10 cellular contexts compared by ENCODE assay signal in genomic region chr19:2722541-2723344, GRCh38. TPM values are rescaled to one million over a fixed set of nuclear protein-coding genes. Genes with fewer than 3 reads are reported as not detected.
DNase-seq lines count a peak whose midpoint lies in the region; FAIRE-seq and TF ChIP-seq lines count a peak whose summit lies in the region.
"Had no signal": no experiment of that assay in that cellular context is flagged by ENCODE, and none has a peak within 500 bp of the region (broad histone marks: within the 10 kb centered on the region; RNA-seq: fewer than 3 reads in every experiment).

No MANE protein-coding gene starts in this region.

- no peaks in the 10 kb centered on the region for H3K36me3 Mint-ChIP-seq in nephron (ENCODE audit: low read depth)
- H3K36me3 Mint-ChIP-seq in activated T-cell treated with anti-CD3 and anti-CD28 coated beads, Interleukin-2, amount 50 U/mL, for 24 hours (ENCODE audit: low read depth), result no peaks in the 10 kb centered on the region
- H3K36me3 Mint-ChIP-seq in activated T-helper 2 cell treated with anti-CD3 and anti-CD28 coated beads, Interferon-gamma antibody, Interleukin-2, Interleukin-4, amounts not matched to agents 10 μg/mL and 5 μg/mL and 100 μg/mL, durations not matched to agents 14 hours and 24 hours and 36 hours (ENCODE audit: low read depth), result no peaks in the 10 kb centered on the region

- H3K27ac Mint-ChIP-seq in nephron, result no peak overlapping the region
- no peak overlapping the region for H3K27ac Mint-ChIP-seq in activated T-cell treated with anti-CD3 and anti-CD28 coated beads, Interleukin-2, amount 50 U/mL, for 24 hours
- no peak overlapping the region for H3K27ac Mint-ChIP-seq in activated T-helper 2 cell treated with anti-CD3 and anti-CD28 coated beads, Interferon-gamma antibody, Interleukin-2, Interleukin-4, amounts not matched to agents 10 μg/mL and 5 μg/mL and 100 μg/mL, durations not matched to agents 14 hours and 24 hours and 36 hours
- H3K27ac Mint-ChIP-seq: activated B cell treated with CpG ODN at 0.5 μM for 24 hours had no signal

- H3K27me3 ChIP-seq in BE2C (no peaks in the 10 kb centered on the region; the same call in 1 of the 2 replicates), NT2/D1 (ENCODE audit: insufficient read depth, insufficient read length) (peaks cover 6% of the 10 kb centered on the region), endothelial cell of umbilical vein (ENCODE audit: control insufficient read depth in 2 of 2, insufficient read depth in 2 of 2, low read length in 2 of 2) (peaks cover 15 to 26% of the 10 kb centered on the region in 2 experiments)

- TF ChIP-seq POLR2A in endothelial cell of umbilical vein (IDR thresholded peaks at IDR 0.05; ENCODE audit: low read depth, low read length), result no peak

- POLR2A ChIA-PET in endothelial cell of umbilical vein (lab: Charles Lee), result no interaction called here

- DNase-seq in BE2C (peak; percentile 56), NT2/D1 (ENCODE audit: low read depth, low spot score) (no peak), endothelial cell of umbilical vein (ENCODE audit: low read depth, low spot score) (no peak), NCI-H2081 (lab: John Stamatoyannopoulos, UW) (no peak), ureter (ENCODE audit: low spot score) (no peak)
- DNase-seq in activated T-cell treated with anti-CD3 and anti-CD28 coated beads, Interleukin-2, amount 50 U/mL, for 24 hours, result no peak
- DNase-seq in activated T-helper 2 cell treated with anti-CD3 and anti-CD28 coated beads, Interferon-gamma antibody, Interleukin-2, Interleukin-4, amounts not matched to agents 10 μg/mL and 5 μg/mL and 100 μg/mL, durations not matched to agents 14 hours and 24 hours and 36 hours (ENCODE audit: low spot score), result no peak
- DNase-seq: activated B cell treated with CpG ODN at 0.5 μM for 24 hours, right lobe of liver had no signal

- intact Hi-C loops in endothelial cell of umbilical vein (cut with micrococcal nuclease), result no loop called here
- intact Hi-C loops in activated T-helper 2 cell treated with anti-CD3 and anti-CD28 coated beads, Interferon-gamma antibody, Interleukin-2, Interleukin-4, amounts not matched to agents 10 μg/mL and 5 μg/mL and 100 μg/mL, durations not matched to agents 14 hours and 24 hours and 36 hours (cut with micrococcal nuclease), result no loop called here

- dilution Hi-C loops in endothelial cell of umbilical vein (cut with MboI; ENCODE audit: extremely low pct_ligation_motif_present, low sequenced_read_pairs), result no loop called here

- peak overlapping the region; percentile 43 to 68 (median 52) for H3K4me3 Mint-ChIP-seq in nephron
- no peak overlapping the region for H3K4me3 Mint-ChIP-seq in activated T-cell treated with anti-CD3 and anti-CD28 coated beads, Interleukin-2, amount 50 U/mL, for 24 hours
- no peak overlapping the region for H3K4me3 Mint-ChIP-seq in activated T-helper 2 cell treated with anti-CD3 and anti-CD28 coated beads, Interferon-gamma antibody, Interleukin-2, Interleukin-4, amounts not matched to agents 10 μg/mL and 5 μg/mL and 100 μg/mL, durations not matched to agents 14 hours and 24 hours and 36 hours (ENCODE audit: low read depth)

- H3K4me3 ChIP-seq in BE2C (ENCODE audit: low read depth, low read length), result no peak overlapping the region
- H3K4me3 ChIP-seq in NT2/D1 (ENCODE audit: insufficient read length, low read depth), result no peak overlapping the region
- H3K4me3 ChIP-seq in endothelial cell of umbilical vein (replicated peaks in 1 of 3; ENCODE audit: insufficient read depth in 1 of 3, low read depth in 1 of 3, low read length in 3 of 3), result no peak overlapping the region
- H3K4me3 ChIP-seq: right lobe of liver had no signal

- no peaks in the 10 kb centered on the region for H4K20me1 ChIP-seq in endothelial cell of umbilical vein (replicated peaks; ENCODE audit: control insufficient read depth, extremely low read depth, insufficient read depth, low read length)

- CTCF ChIA-PET in endothelial cell of umbilical vein (lab: Charles Lee), result no interaction called here

- peak overlapping the region; percentile 74 for H3K9ac ChIP-seq in NT2/D1 (ENCODE audit: insufficient read length, low read depth)
- H3K9ac ChIP-seq in endothelial cell of umbilical vein (replicated peaks; ENCODE audit: extremely low read depth, insufficient read depth, low read length), result no peak overlapping the region

- no peaks in the 10 kb centered on the region for H3K9me1 ChIP-seq in endothelial cell of umbilical vein (replicated peaks; ENCODE audit: control insufficient read depth, extremely low read depth, insufficient read depth, low read length)

- H3K36me3 ChIP-seq in BE2C (no peaks in the 10 kb centered on the region; the same call in 1 of the 2 replicates), NT2/D1 (ENCODE audit: insufficient read depth, insufficient read length, low read length) (no peaks in the 10 kb centered on the region), endothelial cell of umbilical vein (ENCODE audit: control insufficient read depth in 2 of 2, extremely low read depth in 1 of 2, insufficient read depth in 2 of 2, low read length in 2 of 2) (no peaks in the 10 kb centered on the region)
- H3K36me3 ChIP-seq: right lobe of liver had no signal

- H3K9me3 ChIP-seq in BE2C (no peaks in the 10 kb centered on the region), NT2/D1 (ENCODE audit: insufficient read depth, low read length) (no peaks in the 10 kb centered on the region), endothelial cell of umbilical vein (replicated peaks; ENCODE audit: control insufficient read depth, insufficient read depth, low read length) (no peaks in the 10 kb centered on the region)
- H3K9me3 ChIP-seq: right lobe of liver had no signal

- H3K27me3 Mint-ChIP-seq in nephron (ENCODE audit: low read depth), result peaks cover 49% of the 10 kb centered on the region
- H3K27me3 Mint-ChIP-seq in activated T-cell treated with anti-CD3 and anti-CD28 coated beads, Interleukin-2, amount 50 U/mL, for 24 hours, result peaks cover 61% of the 10 kb centered on the region
- H3K27me3 Mint-ChIP-seq in activated T-helper 2 cell treated with anti-CD3 and anti-CD28 coated beads, Interferon-gamma antibody, Interleukin-2, Interleukin-4, amounts not matched to agents 10 μg/mL and 5 μg/mL and 100 μg/mL, durations not matched to agents 14 hours and 24 hours and 36 hours (ENCODE audit: low read depth), result peaks cover 25% of the 10 kb centered on the region

- no peak for TF ChIP-seq CTCF in BE2C (IDR thresholded peaks at IDR 0.05; ENCODE audit: low read depth, low read length)
- no peak for TF ChIP-seq CTCF in endothelial cell of umbilical vein (IDR thresholded peaks at IDR 0.05; ENCODE audit: extremely low read depth in 1 of 2, insufficient read depth in 1 of 2, low read depth in 1 of 2, low read length in 2 of 2)
- no peak for TF ChIP-seq CTCF in nephron (IDR thresholded peaks at IDR 0.05; ENCODE audit: unreplicated experiment in 3 of 3)

- H3K9me3 Mint-ChIP-seq in nephron, result no peaks in the 10 kb centered on the region
- H3K9me3 Mint-ChIP-seq in activated T-cell treated with anti-CD3 and anti-CD28 coated beads, Interleukin-2, amount 50 U/mL, for 24 hours, result no peaks in the 10 kb centered on the region
- no peaks in the 10 kb centered on the region for H3K9me3 Mint-ChIP-seq in activated T-helper 2 cell treated with anti-CD3 and anti-CD28 coated beads, Interferon-gamma antibody, Interleukin-2, Interleukin-4, amounts not matched to agents 10 μg/mL and 5 μg/mL and 100 μg/mL, durations not matched to agents 14 hours and 24 hours and 36 hours
- H3K9me3 Mint-ChIP-seq: activated B cell treated with CpG ODN at 0.5 μM for 24 hours had no signal

- H3K4me2 ChIP-seq in endothelial cell of umbilical vein (ENCODE audit: insufficient read depth, low read length), result no peak overlapping the region

- H2AFZ ChIP-seq in endothelial cell of umbilical vein (ENCODE audit: low read depth, low read length), result no peak overlapping the region

- peaks cover 9% of the 10 kb centered on the region for H3K4me1 Mint-ChIP-seq in nephron
- peaks cover 13% of the 10 kb centered on the region for H3K4me1 Mint-ChIP-seq in activated T-cell treated with anti-CD3 and anti-CD28 coated beads, Interleukin-2, amount 50 U/mL, for 24 hours (ENCODE audit: low read depth)
- H3K4me1 Mint-ChIP-seq in activated T-helper 2 cell treated with anti-CD3 and anti-CD28 coated beads, Interferon-gamma antibody, Interleukin-2, Interleukin-4, amounts not matched to agents 10 μg/mL and 5 μg/mL and 100 μg/mL, durations not matched to agents 14 hours and 24 hours and 36 hours (ENCODE audit: low read depth), result no peaks in the 10 kb centered on the region

- no peaks in the 10 kb centered on the region for H3K79me2 ChIP-seq in endothelial cell of umbilical vein (ENCODE audit: control insufficient read depth, insufficient read depth, low read length)

- H3K4me1 ChIP-seq in BE2C, result peaks cover 8% of the 10 kb centered on the region
- H3K4me1 ChIP-seq in NT2/D1 (ENCODE audit: insufficient read depth, insufficient read length), result peaks cover 29% of the 10 kb centered on the region
- no peaks in the 10 kb centered on the region for H3K4me1 ChIP-seq in endothelial cell of umbilical vein (ENCODE audit: control insufficient read depth, extremely low read depth, insufficient read depth, low read length)
- H3K4me1 ChIP-seq: right lobe of liver had no signal

- H3K27ac ChIP-seq in endothelial cell of umbilical vein (ENCODE audit: insufficient read depth, low read depth, low read length), result no peak overlapping the region
- H3K27ac ChIP-seq: right lobe of liver had no signal

- BruUV-seq in endothelial cell of umbilical vein (replicated peaks; lab: Mats Ljungman, UMichigan), result no TSS peak

- no peak for FAIRE-seq in endothelial cell of umbilical vein (lab: Jason Lieb, UNC)

RNA-seq across cellular contexts. Expression of gene DIRAS1, which starts 1.6 kb away (rescaled TPM):
- polyA plus RNA-seq in BE2C (2012; ENCODE audit: insufficient read depth, insufficient read length, low read depth), result 52.2 TPM
- 0.09 and 0.23 TPM in 2 replicates for total RNA-seq in endothelial cell of umbilical vein
- 0.17 and 0.43 TPM in 2 replicates for polyA plus RNA-seq in endothelial cell of umbilical vein
- 0.18 and 0.23 TPM in 2 replicates for polyA plus RNA-seq in endothelial cell of umbilical vein (2011; cell fraction: cytosol; rRNA removed)
- 0.08 and 0.14 TPM in 2 replicates for polyA plus RNA-seq in endothelial cell of umbilical vein (2011; cell fraction: nucleus; rRNA removed)
- 0.44 and 1.5 TPM in 2 replicates for polyA plus RNA-seq in endothelial cell of umbilical vein (2012)
- 0.91 and 3.6 TPM in 2 replicates for polyA minus RNA-seq in endothelial cell of umbilical vein
- not detected for polyA minus RNA-seq in endothelial cell of umbilical vein (2011; cell fraction: cytosol; rRNA and poly(A)+ RNA removed)
- polyA minus RNA-seq in endothelial cell of umbilical vein (2011; cell fraction: nucleus; rRNA and poly(A)+ RNA removed), result 0.63 TPM in 1 of 2 replicates, not detected in the other
- 1.6 TPM for total RNA-seq in ureter
- 0.28 and 0.39 TPM in 2 replicates for total RNA-seq in activated T-helper 2 cell treated with anti-CD3 and anti-CD28 coated beads, Interferon-gamma antibody, Interleukin-2, Interleukin-4, amounts not matched to agents 10 μg/mL and 5 μg/mL and 100 μg/mL, durations not matched to agents 14 hours and 24 hours and 36 hours

RNA-seq across cellular contexts. Expression of gene SLC39A3, which starts 17.1 kb away (rescaled TPM):
- 159 TPM for polyA plus RNA-seq in BE2C (2012; ENCODE audit: insufficient read depth, insufficient read length, low read depth)
- total RNA-seq in endothelial cell of umbilical vein, result 25.8 and 28.0 TPM in 2 replicates
- polyA plus RNA-seq in endothelial cell of umbilical vein, result 43.1 and 49.4 TPM in 2 replicates
- 42.1 and 42.2 TPM in 2 replicates for polyA plus RNA-seq in endothelial cell of umbilical vein (2011; cell fraction: cytosol; rRNA removed)
- 18.2 and 19.2 TPM in 2 replicates for polyA plus RNA-seq in endothelial cell of umbilical vein (2011; cell fraction: nucleus; rRNA removed)
- 25.7 and 31.5 TPM in 2 replicates for polyA plus RNA-seq in endothelial cell of umbilical vein (2012)
- polyA minus RNA-seq in endothelial cell of umbilical vein, result 14.9 and 29.9 TPM in 2 replicates
- 21.5 TPM for polyA minus RNA-seq in endothelial cell of umbilical vein (2011; cell fraction: cytosol; rRNA and poly(A)+ RNA removed)
- polyA minus RNA-seq in endothelial cell of umbilical vein (2011; cell fraction: nucleus; rRNA and poly(A)+ RNA removed), result 6.7 and 7.7 TPM in 2 replicates
- total RNA-seq in ureter, result 34.6 TPM
- 39.1 and 39.4 TPM in 2 replicates for total RNA-seq in activated T-helper 2 cell treated with anti-CD3 and anti-CD28 coated beads, Interferon-gamma antibody, Interleukin-2, Interleukin-4, amounts not matched to agents 10 μg/mL and 5 μg/mL and 100 μg/mL, durations not matched to agents 14 hours and 24 hours and 36 hours

RNA-seq across cellular contexts. Expression of gene GNG7, which starts 20.2 kb away (rescaled TPM):
- polyA plus RNA-seq in BE2C (2012; ENCODE audit: insufficient read depth, insufficient read length, low read depth), result 0.48 TPM
- total RNA-seq in endothelial cell of umbilical vein (0.72 and 0.84 TPM in 2 replicates), ureter (6.2 TPM)
- polyA plus RNA-seq in endothelial cell of umbilical vein, result 0.25 and 0.29 TPM in 2 replicates
- polyA plus RNA-seq in endothelial cell of umbilical vein (2011; cell fraction: cytosol; rRNA removed), result 0.17 and 0.30 TPM in 2 replicates
- 0.33 and 0.42 TPM in 2 replicates for polyA plus RNA-seq in endothelial cell of umbilical vein (2011; cell fraction: nucleus; rRNA removed)
- 0.35 and 0.76 TPM in 2 replicates for polyA plus RNA-seq in endothelial cell of umbilical vein (2012)
- polyA minus RNA-seq in endothelial cell of umbilical vein, result 0.19 and 0.28 TPM in 2 replicates
- not detected for polyA minus RNA-seq in endothelial cell of umbilical vein (2011; cell fraction: cytosol; rRNA and poly(A)+ RNA removed)
- not detected in 2 replicates for polyA minus RNA-seq in endothelial cell of umbilical vein (2011; cell fraction: nucleus; rRNA and poly(A)+ RNA removed)
- total RNA-seq in activated T-helper 2 cell treated with anti-CD3 and anti-CD28 coated beads, Interferon-gamma antibody, Interleukin-2, Interleukin-4, amounts not matched to agents 10 μg/mL and 5 μg/mL and 100 μg/mL, durations not matched to agents 14 hours and 24 hours and 36 hours, result 0.16 TPM in 2 replicates

Comparison
In these comparisons a context has a peak if more than half of its experiments do, and no peak if none do; other contexts are left out.
1. H3K4me3 Mint-ChIP-seq: peak in nephron (3 of 3); none in activated T-cell treated with anti-CD3 and anti-CD28 coated beads, Interleukin-2, amount 50 U/mL, for 24 hours (single experiment) and activated T-helper 2 cell treated with anti-CD3 and anti-CD28 coated beads, Interferon-gamma antibody, Interleukin-2, Interleukin-4, amounts not matched to agents 10 μg/mL and 5 μg/mL and 100 μg/mL, durations not matched to agents 14 hours and 24 hours and 36 hours (single experiment).